Comparison of ENCODE assay signal across 24 cellular contexts in the genomic region with DNA sequence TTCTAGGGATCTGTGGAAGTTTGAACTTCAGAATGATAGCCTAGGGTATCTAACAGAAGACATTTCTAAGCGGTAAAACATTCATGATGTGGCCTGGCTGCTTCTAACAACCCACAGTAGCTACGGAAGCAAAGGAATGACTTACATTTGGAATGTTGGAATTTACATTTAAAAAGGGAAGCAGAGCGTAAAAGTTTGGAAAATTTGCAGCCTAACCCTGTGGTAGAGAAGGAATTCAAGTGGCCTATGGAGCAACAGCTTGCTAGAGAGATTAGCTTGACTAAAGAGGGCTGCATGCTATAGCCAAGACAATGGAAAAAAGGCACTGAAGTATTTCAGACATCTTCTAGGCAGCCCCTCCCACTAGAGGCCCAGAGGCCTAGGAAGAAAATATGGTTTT. TPM values are rescaled to one million over a fixed set of nuclear protein-coding genes. Genes with fewer than 3 reads are reported as not detected.
"Had no signal": no experiment of that assay in that cellular context is flagged by ENCODE, and none has a peak within 500 bp of the region (broad histone marks: within the 10 kb centered on the region; RNA-seq: fewer than 3 reads in every experiment).

No MANE protein-coding gene starts in this region.

- H3K27ac ChIP-seq: esophagus muscularis mucosa, gastrocnemius medialis, lower lobe of right lung, upper lobe of left lung, WERI-Rb-1 had no signal

- H3K27me3 ChIP-seq: gastrocnemius medialis, upper lobe of left lung had no signal

- H3K9me3 Mint-ChIP-seq: activated T-helper 17 cell treated with anti-CD3 and anti-CD28 coated beads, Interleukin-2, amount 50 U/mL, for 72 hours; effector memory CD8-positive, alpha-beta T cell; T-helper 2 cell treated with Interferon-gamma antibody and Interleukin-4, amounts not matched to agents 5 μg/mL and 100 μg/mL, for 36 hours had no signal

- H3K36me3 Mint-ChIP-seq: activated naive CD4-positive, alpha-beta T cell treated with anti-CD3 and anti-CD28 coated beads, Interleukin-2, amount 50 U/mL, for 72 hours had no signal

- H3K27ac Mint-ChIP-seq: activated naive CD4-positive, alpha-beta T cell treated with anti-CD3 and anti-CD28 coated beads, Interleukin-2, amount 50 U/mL, for 72 hours; activated T-cell treated with anti-CD3 and anti-CD28 coated beads, Interleukin-2, amount 50 U/mL, for 24 hours; activated T-helper 17 cell treated with anti-CD3 and anti-CD28 coated beads, Interleukin-2, amount 50 U/mL, for 72 hours; effector memory CD8-positive, alpha-beta T cell; naive thymus-derived CD4-positive, alpha-beta T cell; T-cell; T-helper 2 cell treated with Interferon-gamma antibody and Interleukin-4, amounts not matched to agents 5 μg/mL and 100 μg/mL, for 36 hours had no signal

- H3K9me3 ChIP-seq: esophagus muscularis mucosa, gastrocnemius medialis, lower lobe of right lung, upper lobe of left lung had no signal

- H3K4me3 ChIP-seq: esophagus muscularis mucosa, gastrocnemius medialis, lower lobe of right lung, upper lobe of left lung had no signal

- DNase-seq: activated CD4-positive, alpha-beta T cell treated with anti-CD3 and anti-CD28 coated beads for 1 hour; activated T-cell treated with anti-CD3 and anti-CD28 coated beads, Interleukin-2, amount 50 U/mL, for 24 hours; aorta; central memory CD4-positive, alpha-beta T cell; effector memory CD8-positive, alpha-beta T cell; gastrocnemius medialis; head of caudate nucleus; islet precursor cell; lower lobe of right lung; naive thymus-derived CD4-positive, alpha-beta T cell; stimulated activated CD4-positive, alpha-beta T cell treated with anti-CD3 and anti-CD28 coated beads, Interleukin-4, amount 100 ng/mL, for 24 hours; stimulated activated naive CD8-positive, alpha-beta T cell treated with anti-CD3 and anti-CD28 coated beads, Interleukin-15, Interleukin-2, amounts not matched to agents 100 U/mL and 50 U/mL, for 24 hours; T-cell; upper lobe of left lung; WERI-Rb-1 had no signal

- H3K4me3 Mint-ChIP-seq: activated T-cell treated with anti-CD3 and anti-CD28 coated beads, Interleukin-2, amount 50 U/mL, for 24 hours; activated T-helper 17 cell treated with anti-CD3 and anti-CD28 coated beads, Interleukin-2, amount 50 U/mL, for 72 hours; effector memory CD8-positive, alpha-beta T cell; naive thymus-derived CD4-positive, alpha-beta T cell; T-cell; T-helper 2 cell treated with Interferon-gamma antibody and Interleukin-4, amounts not matched to agents 5 μg/mL and 100 μg/mL, for 36 hours had no signal

- ATAC-seq: activated naive CD4-positive, alpha-beta T cell treated with anti-CD3 and anti-CD28 coated beads, Interleukin-2, amount 50 U/mL, for 72 hours; activated T-helper 17 cell treated with anti-CD3 and anti-CD28 coated beads, Interleukin-2, amount 50 U/mL, for 72 hours; effector memory CD8-positive, alpha-beta T cell; gastrocnemius medialis; lower lobe of right lung; naive thymus-derived CD4-positive, alpha-beta T cell; stimulated activated naive CD8-positive, alpha-beta T cell treated with anti-CD3 and anti-CD28 coated beads, Interleukin-15, Interleukin-2, amounts not matched to agents 100 U/mL and 50 U/mL, for 24 hours; T-cell had no signal

- H3K4me1 ChIP-seq: esophagus muscularis mucosa, gastrocnemius medialis, lower lobe of right lung, upper lobe of left lung had no signal

- H3K36me3 ChIP-seq: esophagus muscularis mucosa, gastrocnemius medialis, WERI-Rb-1 had no signal

RNA-seq across cellular contexts. Expression of a gene that starts 50.1 kb away (rescaled TPM):
- total RNA-seq: aorta, dermis microvascular lymphatic vessel endothelial cell, esophagus muscularis mucosa, gastrocnemius medialis, mesenteric fat pad, osteoblast, posterior vena cava, subcutaneous adipose tissue had no signal
- polyA plus RNA-seq: naive thymus-derived CD4-positive, alpha-beta T cell had no signal
